Comparison of ENCODE assay signal across 9 cellular contexts in the genomic region with DNA sequence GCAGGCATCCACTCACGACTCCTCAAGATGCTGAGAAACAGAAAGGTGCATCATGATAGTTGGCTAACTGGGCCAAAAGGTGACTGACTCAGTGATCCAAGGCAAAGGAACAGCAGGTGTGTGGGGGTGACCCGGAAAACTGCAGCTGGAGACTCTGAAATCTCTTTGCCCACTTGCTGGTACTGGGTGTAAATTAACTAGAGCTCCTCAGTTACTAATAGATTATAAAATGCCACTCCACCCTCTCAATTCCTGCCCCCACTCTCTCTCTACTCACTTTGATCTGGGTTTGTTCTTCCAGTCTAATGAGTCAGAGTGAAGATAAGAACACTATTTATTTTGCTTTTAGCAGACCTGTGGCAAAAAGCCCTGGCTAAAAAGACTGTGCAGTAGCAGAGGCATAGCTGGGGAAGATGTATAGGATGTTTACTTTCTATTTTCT. TPM values are rescaled to one million over a fixed set of nuclear protein-coding genes. Genes with fewer than 3 reads are reported as not detected.
DNase-seq lines count a peak whose midpoint lies in the region; ATAC-seq and TF ChIP-seq lines count a peak whose summit lies in the region.
"Had no signal": no experiment of that assay in that cellular context is flagged by ENCODE, and none has a peak within 500 bp of the region (broad histone marks: within the 10 kb centered on the region; RNA-seq: fewer than 3 reads in every experiment).

No MANE protein-coding gene starts in this region.

- DNase-seq in H4 (ENCODE audit: low spot score): peak; percentile 52
- peak; percentile 26 for DNase-seq in colonic mucosa
- no peak for DNase-seq in GDM1 (lab: John Stamatoyannopoulos, UW)
- no peak for DNase-seq in SW 1271 (lab: John Stamatoyannopoulos, UW)
- DNase-seq in dedifferentiated amniotic fluid mesenchymal stem cell (ENCODE audit: extremely low spot score): no peak
- DNase-seq: thyroid gland had no signal

- peaks cover 22% of the 10 kb centered on the region for H3K4me1 ChIP-seq in OCI-LY1 (ENCODE audit: insufficient read depth, low read length, severe bottlenecking)
- H3K4me1 ChIP-seq in colonic mucosa: peaks cover 6% of the 10 kb centered on the region
- H3K4me1 ChIP-seq in neutrophil (ENCODE audit: control insufficient read depth in 1 of 2, insufficient read depth in 1 of 2, low read depth in 1 of 2, low read length in 1 of 2): peaks cover 46 to 52% of the 10 kb centered on the region in 2 experiments
- H3K4me1 ChIP-seq: thyroid gland had no signal

- H3K9me2 ChIP-seq in OCI-LY1 (ENCODE audit: low read depth, low read length): no peaks in the 10 kb centered on the region

- no peaks in the 10 kb centered on the region for H4K20me1 ChIP-seq in OCI-LY1 (ENCODE audit: insufficient read depth, low read length)

- no peak overlapping the region for H3K4me2 ChIP-seq in OCI-LY1 (ENCODE audit: low read length)

- peak overlapping the region; percentile 86; the same call in 1 of the 2 replicates for H2AFZ ChIP-seq in OCI-LY1 (ENCODE audit: low read length)

- TF ChIP-seq CTCF in OCI-LY1 (IDR thresholded peaks at IDR 0.05; ENCODE audit: low read length): no peak
- no peak for TF ChIP-seq CTCF in colonic mucosa (IDR thresholded peaks at IDR 0.05)
- no peak for TF ChIP-seq CTCF in neutrophil (IDR thresholded peaks at IDR 0.05)

- H3K9ac ChIP-seq in OCI-LY1 (ENCODE audit: low read length) (no peak overlapping the region), colonic mucosa (ENCODE audit: low read depth in 2 of 2, low read length in 2 of 2) (peak overlapping the region in 1 of 2 donors; percentile 41)

- H3K79me2 ChIP-seq in OCI-LY1 (ENCODE audit: insufficient read depth, low read length): no peaks in the 10 kb centered on the region

- no peaks in the 10 kb centered on the region for H3K27me3 ChIP-seq in OCI-LY1 (ENCODE audit: insufficient read depth, low read length)
- H3K27me3 ChIP-seq in colonic mucosa: no peaks in the 10 kb centered on the region
- no peaks in the 10 kb centered on the region for H3K27me3 ChIP-seq in neutrophil
- H3K27me3 ChIP-seq: thyroid gland had no signal

- H3K27ac ChIP-seq in OCI-LY1 (ENCODE audit: low read depth, low read length, poor library complexity, severe bottlenecking): no peak overlapping the region
- no peak overlapping the region for H3K27ac ChIP-seq in colonic mucosa
- H3K27ac ChIP-seq in neutrophil: peak overlapping the region; percentile 59
- H3K27ac ChIP-seq: thyroid gland had no signal

- no peaks in the 10 kb centered on the region for H3K9me3 ChIP-seq in OCI-LY1 (ENCODE audit: low read length)
- H3K9me3 ChIP-seq in colonic mucosa: no peaks in the 10 kb centered on the region
- no peaks in the 10 kb centered on the region for H3K9me3 ChIP-seq in neutrophil
- H3K9me3 ChIP-seq: thyroid gland had no signal

- intact Hi-C loops in colonic mucosa (cut with DNase I): loop anchor here (5.0 kb wide), 1 partner anchor 276 kb away; no protein-coding TSS in a partner anchor

- no peaks in the 10 kb centered on the region for H3F3A ChIP-seq in OCI-LY1 (ENCODE audit: insufficient read depth, low read length)

- no peak for ATAC-seq in GM18873 (IDR thresholded peaks at IDR 0.05; ENCODE audit: low FRiP score, unreplicated experiment)

- no peaks in the 10 kb centered on the region for H3K36me3 ChIP-seq in OCI-LY1 (ENCODE audit: insufficient read depth, low read length)
- H3K36me3 ChIP-seq in colonic mucosa: no peaks in the 10 kb centered on the region
- H3K36me3 ChIP-seq in neutrophil: no peaks in the 10 kb centered on the region
- H3K36me3 ChIP-seq: thyroid gland had no signal

- H3K4me3 ChIP-seq in OCI-LY1 (ENCODE audit: low read depth, low read length, poor library complexity, severe bottlenecking) (no peak overlapping the region), colonic mucosa (no peak overlapping the region), neutrophil (ENCODE audit: low read depth in 1 of 2, low read length in 1 of 2) (no peak overlapping the region)
- H3K4me3 ChIP-seq: thyroid gland had no signal

RNA-seq across cellular contexts. Expression of gene PIGC, which starts 7.2 kb away (rescaled TPM):
- total RNA-seq in H4 (2014; rRNA removed; shearing (Covaris generic)): 34.4 and 41.4 TPM in 2 replicates
- total RNA-seq in colonic mucosa: 10 to 100 TPM; 20.5 to 24.1 TPM

RNA-seq across cellular contexts. Expression of gene C1orf105, which starts 30.5 kb away (rescaled TPM):
- total RNA-seq in H4 (2014; rRNA removed; shearing (Covaris generic)): not detected in 2 replicates
- total RNA-seq in colonic mucosa: not detected
- total RNA-seq: thyroid gland had no signal

Comparison
In these comparisons a context has a peak if more than half of its experiments do, and no peak if none do; other contexts are left out.
1. DNase-seq: peak in H4 (single experiment) and colonic mucosa (single experiment); none in GDM1 (single experiment), SW 1271 (0 of 2) and dedifferentiated amniotic fluid mesenchymal stem cell (single experiment).